ENCODE assay signal across 17 cellular contexts in genomic region chr4:89316187-89316586, GRCh38. TPM values are rescaled to one million over a fixed set of nuclear protein-coding genes. Genes with fewer than 3 reads are reported as not detected.
DNase-seq lines count a peak whose midpoint lies in the region; ATAC-seq, FAIRE-seq and TF ChIP-seq lines count a peak whose summit lies in the region.
"Had no signal": no experiment of that assay in that cellular context is flagged by ENCODE, and none has a peak within 500 bp of the region (broad histone marks: within the 10 kb centered on the region; RNA-seq: fewer than 3 reads in every experiment).

No MANE protein-coding gene starts in this region.

- no peak overlapping the region for H3K4me3 ChIP-seq in left lung
- no peak overlapping the region for H3K4me3 ChIP-seq in H7 (ENCODE audit: insufficient read depth, low read depth, low read length)
- H3K4me3 ChIP-seq: sigmoid colon had no signal

- no peak for ATAC-seq in activated CD8-positive, alpha-beta T cell treated with anti-CD3 and anti-CD28 coated beads for 36 hours
- ATAC-seq in left lung = peak; percentile 63
- no peak for ATAC-seq in HG03097 (IDR thresholded peaks at IDR 0.05; ENCODE audit: low FRiP score, unreplicated experiment)

- intact Hi-C loops in CD14-positive monocyte (cut with micrococcal nuclease) (no loop called here), left lung (cut with DNase I) (no loop called here)
- intact Hi-C loops in activated CD8-positive, alpha-beta T cell treated with anti-CD3 and anti-CD28 coated beads for 36 hours (cut with micrococcal nuclease) = no loop called here

- POLR2A ChIA-PET in activated CD8-positive, alpha-beta T cell treated with anti-CD3 and anti-CD28 coated beads for 36 hours (lab: Charles Lee) = interaction anchor here (1.1 to 3.5 kb wide), 2 partner anchors 8 to 18 kb away, joined by 3 to 13 read pairs; partner anchors contain the start of gene GPRIN3

- TF ChIP-seq CTCF in CD14-positive monocyte (IDR thresholded peaks at IDR 0.05) (no peak), left lung (IDR thresholded peaks at IDR 0.05) (no peak)
- TF ChIP-seq CTCF in activated CD8-positive, alpha-beta T cell treated with anti-CD3 and anti-CD28 coated beads for 36 hours (IDR thresholded peaks at IDR 0.05) = no peak

- peaks cover 43% of the 10 kb centered on the region for H3K4me1 Mint-ChIP-seq in CD14-positive monocyte
- H3K4me1 Mint-ChIP-seq in activated CD8-positive, alpha-beta T cell treated with anti-CD3 and anti-CD28 coated beads for 36 hours (ENCODE audit: low read depth) = peaks cover 36% of the 10 kb centered on the region

- H3K9me3 Mint-ChIP-seq in CD14-positive monocyte = no peaks in the 10 kb centered on the region
- H3K9me3 Mint-ChIP-seq in activated CD8-positive, alpha-beta T cell treated with anti-CD3 and anti-CD28 coated beads for 36 hours = no peaks in the 10 kb centered on the region

- no peaks in the 10 kb centered on the region for H3K27me3 Mint-ChIP-seq in CD14-positive monocyte (ENCODE audit: low read depth in 3 of 3)
- H3K27me3 Mint-ChIP-seq in activated CD8-positive, alpha-beta T cell treated with anti-CD3 and anti-CD28 coated beads for 36 hours = no peaks in the 10 kb centered on the region

- peak overlapping the region in 1 of 2 donors; percentile 71 for H3K27ac ChIP-seq in left lung
- H3K27ac ChIP-seq: brain microvascular endothelial cell, VCaP had no signal

- DNase-seq in CD14-positive monocyte (ENCODE audit: low spot score) (no peak), GM19239 (ENCODE audit: insufficient read length, low spot score) (no peak), left lung (no peak), DMS153 treated with DMSO at 0.1 percent for 48 hours (lab: John Stamatoyannopoulos, UW; ENCODE audit: unreplicated experiment) (no peak), amniotic stem cell (lab: John Stamatoyannopoulos, UW) (no peak), H7 (no peak)
- DNase-seq in activated CD8-positive, alpha-beta T cell treated with anti-CD3 and anti-CD28 coated beads for 36 hours = no peak
- DNase-seq: activated T-cell treated with anti-CD3 and anti-CD28 coated beads for 4 hours; NCI-H187; NCI-H774; SHP77; sigmoid colon; stimulated activated naive CD8-positive, alpha-beta T cell treated with anti-CD3 and anti-CD28 coated beads, Interleukin-15, Interleukin-2, amounts not matched to agents 100 U/mL and 50 U/mL, for 24 hours had no signal

- FAIRE-seq in GM19239 (lab: Jason Lieb, UNC) = peak; percentile 37
- FAIRE-seq: G401.6 had no signal

- H3K27me3 ChIP-seq in left lung = no peaks in the 10 kb centered on the region
- no peaks in the 10 kb centered on the region for H3K27me3 ChIP-seq in H7 (ENCODE audit: control insufficient read depth, insufficient read depth, low read length)
- H3K27me3 ChIP-seq: brain microvascular endothelial cell, sigmoid colon had no signal

- H3K4me1 ChIP-seq in left lung = peaks cover 0 to 24% of the 10 kb centered on the region in 2 donors

- H3K9me3 ChIP-seq in left lung = no peaks in the 10 kb centered on the region
- H3K9me3 ChIP-seq: sigmoid colon had no signal

- CTCF ChIA-PET in activated CD8-positive, alpha-beta T cell treated with anti-CD3 and anti-CD28 coated beads for 36 hours (lab: Charles Lee) = interaction anchor here (1.5 to 2.6 kb wide), 3 partner anchors 21 to 119 kb away, joined by 4 to 7 read pairs (median 6); no protein-coding TSS in a partner anchor

- H3K36me3 Mint-ChIP-seq in CD14-positive monocyte = peaks cover 0 to 2% of the 10 kb centered on the region in 2 donors
- no peaks in the 10 kb centered on the region for H3K36me3 Mint-ChIP-seq in activated CD8-positive, alpha-beta T cell treated with anti-CD3 and anti-CD28 coated beads for 36 hours (ENCODE audit: low read depth)

- H3K4me3 Mint-ChIP-seq in CD14-positive monocyte = peak overlapping the region in 1 of 2 donors; percentile 74
- peak overlapping the region; percentile 28 for H3K4me3 Mint-ChIP-seq in activated CD8-positive, alpha-beta T cell treated with anti-CD3 and anti-CD28 coated beads for 36 hours

- H3K36me3 ChIP-seq in left lung (no peaks in the 10 kb centered on the region), H7 (replicated peaks; ENCODE audit: control insufficient read depth, insufficient read depth, low read length) (no peaks in the 10 kb centered on the region)
- H3K36me3 ChIP-seq: brain microvascular endothelial cell, sigmoid colon had no signal

- peak overlapping the region; percentile 90 to 96 (median 95) for H3K27ac Mint-ChIP-seq in CD14-positive monocyte
- peak overlapping the region; percentile 86 for H3K27ac Mint-ChIP-seq in activated CD8-positive, alpha-beta T cell treated with anti-CD3 and anti-CD28 coated beads for 36 hours

RNA-seq across cellular contexts. Expression of gene GPRIN3, which starts 8.6 kb away (rescaled TPM):
- polyA plus RNA-seq in CD14-positive monocyte = 1 to 10 TPM; 1.1 to 3.3 TPM
- 10 to 100 TPM; 10.6 to 11.8 TPM for total RNA-seq in activated CD8-positive, alpha-beta T cell treated with anti-CD3 and anti-CD28 coated beads for 36 hours
- total RNA-seq in left lung = 10 to 100 TPM in 1 of 2 donors, 1 to 10 TPM in 1; 9.4 to 14.1 TPM
- total RNA-seq in H7 (2014; rRNA removed; shearing (Covaris generic)) = 0.42 and 0.44 TPM in 2 replicates
